19 cellular contexts compared by ENCODE assay signal in genomic region chr3:74079961-74080562, GRCh38.
DNase-seq lines count a peak whose midpoint lies in the region; ATAC-seq, FAIRE-seq and TF ChIP-seq lines count a peak whose summit lies in the region.
"Had no signal": no experiment of that assay in that cellular context is flagged by ENCODE, and none has a peak within 500 bp of the region (broad histone marks: within the 10 kb centered on the region; RNA-seq: fewer than 3 reads in every experiment).

No MANE protein-coding gene starts in this region.

- H3K4me3 ChIP-seq in IMR-90 (ENCODE audit: insufficient read depth, low read depth, low read length) = no peak overlapping the region
- H3K4me3 ChIP-seq in HepG2 (replicated peaks in 1 of 3; ENCODE audit: insufficient read depth in 1 of 3, low read depth in 2 of 3, low read length in 3 of 3) = no peak overlapping the region

- H3K27ac Mint-ChIP-seq in endothelial cell (ENCODE audit: unreplicated experiment) = peak overlapping the region; percentile 70
- no peak overlapping the region for H3K27ac Mint-ChIP-seq in activated T-helper 1 cell treated with anti-CD3 and anti-CD28 coated beads, Interleukin-12 subunit alpha, Interleukin-12 subunit beta, Interleukin-2, Interleukin-4 antibody, amounts not matched to agents 30 ng/mL and 10 ng/mL and 1 ng/mL, durations not matched to agents 14 hours and 24 hours and 36 hours
- H3K27ac Mint-ChIP-seq in stimulated activated naive CD8-positive, alpha-beta T cell treated with anti-CD3 and anti-CD28 coated beads, Interleukin-15, amount 100 ng/mL, for 72 hours = no peak overlapping the region
- H3K27ac Mint-ChIP-seq: CD14-positive monocyte had no signal

- H3K79me2 ChIP-seq in HepG2 (ENCODE audit: insufficient read depth, low read length) = no peaks in the 10 kb centered on the region

- TF ChIP-seq RAD21 in IMR-90 (IDR thresholded peaks at IDR 0.05; ENCODE audit: low read length) (no peak), HepG2 (CRISPR knock-in tag; IDR thresholded peaks at IDR 0.05) (no peak)

- no peaks in the 10 kb centered on the region for H3K4me1 ChIP-seq in IMR-90 (ENCODE audit: control insufficient read depth, insufficient read depth, low read length)
- H3K4me1 ChIP-seq in HepG2 (ENCODE audit: insufficient read depth, low read length) = no peaks in the 10 kb centered on the region

- H2BK120ac ChIP-seq in IMR-90 (ENCODE audit: low read depth, low read length) = no peak overlapping the region

- H3K36me3 ChIP-seq in IMR-90 (ENCODE audit: control insufficient read depth, insufficient read depth, low read length) (no peaks in the 10 kb centered on the region), HepG2 (replicated peaks in 1 of 2; ENCODE audit: control insufficient read depth in 1 of 2, insufficient read depth in 2 of 2, low read length in 2 of 2) (no peaks in the 10 kb centered on the region)

- POLR2A ChIA-PET in IMR-90 (lab: Charles Lee; ENCODE audit: unreplicated experiment) (no interaction called here), HepG2 (lab: Yijun Ruan, JAX) (no interaction called here)

- TF ChIP-seq EP300 in HepG2 (IDR thresholded peaks at IDR 0.05; ENCODE audit: low read depth in 2 of 2, low read length in 2 of 2) = no peak
- TF ChIP-seq EP300 in HepG2 (CRISPR knock-in tag; IDR thresholded peaks at IDR 0.05; ENCODE audit: borderline replicate concordance) = no peak

- no peak overlapping the region for H2BK5ac ChIP-seq in IMR-90 (ENCODE audit: low read depth, low read length, poor library complexity, severe bottlenecking)

- no peak overlapping the region for H4K8ac ChIP-seq in IMR-90 (ENCODE audit: low read depth in 2 of 2, low read length in 2 of 2)

- ATAC-seq in IMR-90 (ENCODE audit: low read depth) = no peak
- no peak for ATAC-seq in stimulated activated naive CD8-positive, alpha-beta T cell treated with anti-CD3 and anti-CD28 coated beads, Interleukin-15, amount 100 ng/mL, for 72 hours
- ATAC-seq in HepG2 = no peak
- ATAC-seq: HCT116 had no signal

- no peaks in the 10 kb centered on the region for H3K79me1 ChIP-seq in IMR-90 (ENCODE audit: low read depth in 1 of 2, low read length in 2 of 2)

- CTCF ChIA-PET in IMR-90 (lab: Yijun Ruan, JAX) = no interaction called here
- CTCF ChIA-PET in HepG2 (lab: Yijun Ruan, JAX; ENCODE audit: low intra/inter-chr PET ratio, low total read pairs) = no interaction called here

- no peak for FAIRE-seq in HepG2 (lab: Jason Lieb, UNC)
- FAIRE-seq: RCC 7860 had no signal

- in situ Hi-C loops in IMR-90 (cut with MboI; ENCODE audit: low sequenced_read_pairs) = no loop called here
- in situ Hi-C loops in HepG2 (cut with HindIII; ENCODE audit: extremely low pct_ligation_motif_present, low pct_unique_long_range_greater_than_20kb) = no loop called here

- BruUV-seq in IMR-90 (replicated peaks; lab: Mats Ljungman, UMichigan) = no TSS peak
- BruUV-seq in HepG2 (replicated peaks; lab: Mats Ljungman, UMichigan) = no TSS peak

- TF ChIP-seq POLR2A in IMR-90 (IDR thresholded peaks at IDR 0.05; ENCODE audit: low read depth, low read length) = no peak
- no peak for TF ChIP-seq POLR2A in HepG2 (IDR thresholded peaks at IDR 0.05; ENCODE audit: insufficient read depth in 1 of 2, low read depth in 2 of 2, low read length in 2 of 2)

- no peak overlapping the region for H2BK15ac ChIP-seq in IMR-90 (ENCODE audit: low read depth, low read length)

- H4K91ac ChIP-seq in IMR-90 (ENCODE audit: insufficient read depth, low read depth, low read length) = no peak overlapping the region

- no peak overlapping the region for H4K5ac ChIP-seq in IMR-90 (ENCODE audit: low read depth, low read length)

- H3K36me3 Mint-ChIP-seq in endothelial cell (ENCODE audit: low read depth, unreplicated experiment) = no peaks in the 10 kb centered on the region
- no peaks in the 10 kb centered on the region for H3K36me3 Mint-ChIP-seq in activated T-helper 1 cell treated with anti-CD3 and anti-CD28 coated beads, Interleukin-12 subunit alpha, Interleukin-12 subunit beta, Interleukin-2, Interleukin-4 antibody, amounts not matched to agents 30 ng/mL and 10 ng/mL and 1 ng/mL, durations not matched to agents 14 hours and 24 hours and 36 hours (ENCODE audit: low read depth)
- H3K36me3 Mint-ChIP-seq: CD14-positive monocyte had no signal

- H4K20me1 ChIP-seq in IMR-90 (ENCODE audit: insufficient read depth, low read length) = no peaks in the 10 kb centered on the region
- H4K20me1 ChIP-seq in HepG2 (ENCODE audit: insufficient read depth, low read length) = no peaks in the 10 kb centered on the region

- H3K9me3 ChIP-seq in IMR-90 (ENCODE audit: control insufficient read depth, insufficient read depth, low read length) (no peaks in the 10 kb centered on the region), HepG2 (ENCODE audit: low read length) (no peaks in the 10 kb centered on the region)

- dilution Hi-C loops in IMR-90 (cut with HindIII; ENCODE audit: low sequenced_read_pairs, unreplicated experiment) = no loop called here

- H3K56ac ChIP-seq in IMR-90 (ENCODE audit: extremely low read depth, insufficient read depth, low read length) = no peak overlapping the region

- peaks cover 35% of the 10 kb centered on the region for H3K4me1 Mint-ChIP-seq in endothelial cell (ENCODE audit: unreplicated experiment)
- H3K4me1 Mint-ChIP-seq in activated T-helper 1 cell treated with anti-CD3 and anti-CD28 coated beads, Interleukin-12 subunit alpha, Interleukin-12 subunit beta, Interleukin-2, Interleukin-4 antibody, amounts not matched to agents 30 ng/mL and 10 ng/mL and 1 ng/mL, durations not matched to agents 14 hours and 24 hours and 36 hours (ENCODE audit: low read depth) = no peaks in the 10 kb centered on the region
- no peaks in the 10 kb centered on the region for H3K4me1 Mint-ChIP-seq in stimulated activated naive CD8-positive, alpha-beta T cell treated with anti-CD3 and anti-CD28 coated beads, Interleukin-15, amount 100 ng/mL, for 72 hours
- H3K4me1 Mint-ChIP-seq: CD14-positive monocyte had no signal

- TF ChIP-seq CTCF in IMR-90 (conservative IDR thresholded peaks at IDR 0.05; ENCODE audit: low read depth, low read length) (no peak), endothelial cell (IDR thresholded peaks at IDR 0.05; ENCODE audit: unreplicated experiment) (no peak), HepG2 (CRISPR knock-in tag; IDR thresholded peaks at IDR 0.05) (no peak)

- H2AK5ac ChIP-seq in IMR-90 (ENCODE audit: low read depth, low read length) = no peak overlapping the region

- H2AK9ac ChIP-seq in IMR-90 (replicated peaks; ENCODE audit: low read depth, low read length, poor library complexity) = no peak overlapping the region

- no peak overlapping the region for H3K18ac ChIP-seq in IMR-90 (ENCODE audit: low read depth, low read length)

- H3K27me3 ChIP-seq in IMR-90 (ENCODE audit: control insufficient read depth, insufficient read depth, low read length) = no peaks in the 10 kb centered on the region; the same call in 1 of the 2 replicates
- no peaks in the 10 kb centered on the region for H3K27me3 ChIP-seq in HepG2 (ENCODE audit: control insufficient read depth in 1 of 2, insufficient read depth in 2 of 2, low read length in 2 of 2)

- H3K9ac ChIP-seq in IMR-90 (ENCODE audit: low read depth, low read length) (no peak overlapping the region), HepG2 (ENCODE audit: insufficient read depth, low read depth, low read length) (no peak overlapping the region)

- H3K4me2 ChIP-seq in IMR-90 (ENCODE audit: low read depth, low read length) (no peak overlapping the region; the same call in 1 of the 2 replicates), HepG2 (ENCODE audit: low read depth, low read length) (no peak overlapping the region)

- no peak overlapping the region for H2AFZ ChIP-seq in IMR-90 (replicated peaks; ENCODE audit: low read length, poor library complexity)
- no peak overlapping the region for H2AFZ ChIP-seq in HepG2 (ENCODE audit: low read length)

- no peaks in the 10 kb centered on the region for H3K9me3 Mint-ChIP-seq in endothelial cell (ENCODE audit: unreplicated experiment)
- H3K9me3 Mint-ChIP-seq in activated T-helper 1 cell treated with anti-CD3 and anti-CD28 coated beads, Interleukin-12 subunit alpha, Interleukin-12 subunit beta, Interleukin-2, Interleukin-4 antibody, amounts not matched to agents 30 ng/mL and 10 ng/mL and 1 ng/mL, durations not matched to agents 14 hours and 24 hours and 36 hours = peaks cover 4% of the 10 kb centered on the region
- no peaks in the 10 kb centered on the region for H3K9me3 Mint-ChIP-seq in stimulated activated naive CD8-positive, alpha-beta T cell treated with anti-CD3 and anti-CD28 coated beads, Interleukin-15, amount 100 ng/mL, for 72 hours
- H3K9me3 Mint-ChIP-seq: CD14-positive monocyte had no signal

- no peak overlapping the region for H3K4me3 Mint-ChIP-seq in endothelial cell (ENCODE audit: unreplicated experiment)
- H3K4me3 Mint-ChIP-seq in activated T-helper 1 cell treated with anti-CD3 and anti-CD28 coated beads, Interleukin-12 subunit alpha, Interleukin-12 subunit beta, Interleukin-2, Interleukin-4 antibody, amounts not matched to agents 30 ng/mL and 10 ng/mL and 1 ng/mL, durations not matched to agents 14 hours and 24 hours and 36 hours = no peak overlapping the region
- H3K4me3 Mint-ChIP-seq in stimulated activated naive CD8-positive, alpha-beta T cell treated with anti-CD3 and anti-CD28 coated beads, Interleukin-15, amount 100 ng/mL, for 72 hours = no peak overlapping the region
- H3K4me3 Mint-ChIP-seq: CD14-positive monocyte had no signal

- H3K23ac ChIP-seq in IMR-90 (ENCODE audit: low read depth, low read length) = no peak overlapping the region

- no peaks in the 10 kb centered on the region for H3K9me1 ChIP-seq in IMR-90 (ENCODE audit: insufficient read depth, low read length)

- no peak overlapping the region for H3K14ac ChIP-seq in IMR-90 (replicated peaks; ENCODE audit: low read depth, low read length)

- WGBS in IMR-90 (ENCODE audit: extremely low coverage in 2 of 2, insufficient read length in 1 of 2), 2 experiments = 40% methylated on average over 1 of the region's 6 CpGs; no CpG with 5 or more reads in 1 of the 2 experiments
- 0% methylated on average over 6 of the region's 6 CpGs for WGBS in HepG2 (ENCODE audit: low lambda C conversion rate)

- H3K27ac ChIP-seq in IMR-90 (ENCODE audit: insufficient read depth, low read length) = no peak overlapping the region
- no peak overlapping the region for H3K27ac ChIP-seq in HepG2 (ENCODE audit: extremely low read length, insufficient read depth, low read length)

- H2BK20ac ChIP-seq in IMR-90 (ENCODE audit: low read depth, low read length) = no peak overlapping the region

- intact Hi-C loops in IMR-90 (cut with micrococcal nuclease) = no loop called here
- intact Hi-C loops in activated T-helper 1 cell treated with anti-CD3 and anti-CD28 coated beads, Interleukin-12 subunit alpha, Interleukin-12 subunit beta, Interleukin-2, Interleukin-4 antibody, amounts not matched to agents 30 ng/mL and 10 ng/mL and 1 ng/mL, durations not matched to agents 14 hours and 24 hours and 36 hours (cut with micrococcal nuclease) = no loop called here
- intact Hi-C loops in HepG2 (cut with micrococcal nuclease; ENCODE audit: unreplicated experiment) = no loop called here

- DNase-seq in IMR-90 (no peak), endothelial cell (ENCODE audit: low spot score) (no peak), left kidney (ENCODE audit: low read depth, low spot score) (peak; percentile 57), putamen (ENCODE audit: low spot score) (peak; percentile 16), HUDEP-2 (lab: John Stamatoyannopoulos, UW; ENCODE audit: unreplicated experiment in 76 of 76) (no peak), HepG2 (ENCODE audit: low spot score) (no peak)
- DNase-seq in activated T-helper 1 cell treated with anti-CD3 and anti-CD28 coated beads, Interleukin-12 subunit alpha, Interleukin-12 subunit beta, Interleukin-2, Interleukin-4 antibody, amounts not matched to agents 30 ng/mL and 10 ng/mL and 1 ng/mL, durations not matched to agents 14 hours and 24 hours and 36 hours (ENCODE audit: low spot score) = no peak
- DNase-seq in stimulated activated naive CD8-positive, alpha-beta T cell treated with anti-CD3 and anti-CD28 coated beads, Interleukin-15, amount 100 ng/mL, for 72 hours = no peak
- DNase-seq: COR-L47, DMS53, KG1, NCI-H1048, NCI-H2107, NCI-H446, NCI-H774, SIG-M5 had no signal

- H3K4ac ChIP-seq in IMR-90 (ENCODE audit: low read depth, low read length) = no peak overlapping the region

- H3K27me3 Mint-ChIP-seq in endothelial cell (ENCODE audit: unreplicated experiment) = peaks cover 1% of the 10 kb centered on the region
- H3K27me3 Mint-ChIP-seq in activated T-helper 1 cell treated with anti-CD3 and anti-CD28 coated beads, Interleukin-12 subunit alpha, Interleukin-12 subunit beta, Interleukin-2, Interleukin-4 antibody, amounts not matched to agents 30 ng/mL and 10 ng/mL and 1 ng/mL, durations not matched to agents 14 hours and 24 hours and 36 hours (ENCODE audit: insufficient read depth) = no peaks in the 10 kb centered on the region
- no peaks in the 10 kb centered on the region for H3K27me3 Mint-ChIP-seq in stimulated activated naive CD8-positive, alpha-beta T cell treated with anti-CD3 and anti-CD28 coated beads, Interleukin-15, amount 100 ng/mL, for 72 hours

Comparison
In these comparisons a context has a peak if more than half of its experiments do, and no peak if none do; other contexts are left out.
1. DNase-seq: peak in left kidney (single experiment) and putamen (single experiment); none in IMR-90 (single experiment), endothelial cell (single experiment), HUDEP-2 (0 of 76), activated T-helper 1 cell treated with anti-CD3 and anti-CD28 coated beads, Interleukin-12 subunit alpha, Interleukin-12 subunit beta, Interleukin-2, Interleukin-4 antibody, amounts not matched to agents 30 ng/mL and 10 ng/mL and 1 ng/mL, durations not matched to agents 14 hours and 24 hours and 36 hours (single experiment), stimulated activated naive CD8-positive, alpha-beta T cell treated with anti-CD3 and anti-CD28 coated beads, Interleukin-15, amount 100 ng/mL, for 72 hours (0 of 2) and HepG2 (single experiment).